ENCODE assay signal across 13 cellular contexts in the genomic region with DNA sequence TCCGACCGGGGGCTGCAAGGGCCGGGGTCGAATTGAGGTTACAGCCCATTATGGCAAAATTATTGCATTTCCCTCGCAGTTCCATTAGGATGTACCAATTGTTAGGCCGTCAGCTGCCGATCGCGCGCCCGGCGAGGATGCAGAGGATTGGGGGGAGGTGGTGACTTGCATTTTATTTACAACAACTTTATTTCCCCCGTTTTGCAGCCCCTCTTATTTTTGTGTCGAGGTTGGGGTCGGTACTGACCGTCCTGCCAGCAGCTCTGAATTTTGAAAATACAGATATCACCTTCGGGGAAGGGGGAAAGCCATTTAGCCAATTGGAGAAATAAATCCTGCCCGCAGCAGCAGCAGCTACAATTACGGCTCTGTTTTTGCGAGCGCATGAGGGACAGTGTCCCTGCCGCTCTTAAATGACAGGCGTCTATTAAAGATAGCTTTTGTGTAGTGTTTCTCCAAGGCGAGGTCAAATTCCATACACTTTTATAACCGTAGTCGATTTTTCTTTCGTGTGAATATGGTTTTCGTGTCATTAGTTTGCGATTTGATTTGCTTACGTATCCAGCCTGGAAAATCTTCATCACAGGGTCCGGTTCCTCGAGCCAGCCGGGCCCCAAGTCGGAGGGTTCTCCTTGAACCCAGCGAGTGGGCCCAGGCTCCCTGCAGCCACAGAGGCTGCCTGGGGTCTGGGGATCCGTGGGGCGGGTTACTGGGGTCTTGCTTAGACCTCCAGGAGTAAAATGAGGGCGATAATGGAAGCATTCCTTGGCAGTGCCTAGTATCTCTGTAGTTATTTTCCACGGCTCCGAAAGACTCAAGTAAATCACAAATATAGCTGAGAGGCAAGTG. TPM values are rescaled to one million over a fixed set of nuclear protein-coding genes. Genes with fewer than 3 reads are reported as not detected.
DNase-seq lines count a peak whose midpoint lies in the region; ATAC-seq, FAIRE-seq and TF ChIP-seq lines count a peak whose summit lies in the region.
"Had no signal": no experiment of that assay in that cellular context is flagged by ENCODE, and none has a peak within 500 bp of the region (broad histone marks: within the 10 kb centered on the region; RNA-seq: fewer than 3 reads in every experiment).

No MANE protein-coding gene starts in this region.

- POLR2A ChIA-PET in A673 (lab: Charles Lee; ENCODE audit: low non-redundant PET) (no interaction called here), endothelial cell of umbilical vein (lab: Charles Lee) (interaction anchor here (0.7 to 1.5 kb wide), 4 partner anchors 14 to 45 kb away, joined by 3 read pairs; partner anchors contain the start of gene HOXA9)

- DNase-seq in A673 (ENCODE audit: low spot score) (no peak), endothelial cell of umbilical vein (ENCODE audit: low read depth, low spot score) (no peak), nephron progenitor cell (no peak), NCI-H748 treated with DMSO at 0.1 percent for 48 hours (lab: John Stamatoyannopoulos, UW) (no peak)
- DNase-seq in activated CD4-positive, CD25-positive, alpha-beta regulatory T cell (lab: John Stamatoyannopoulos, UW): no peak
- DNase-seq: activated CD4-positive, alpha-beta memory T cell treated with anti-CD3 and anti-CD28 coated beads for 36 hours; AML-193; GDM1; NCI-H345 had no signal

- H3K4me1 Mint-ChIP-seq in nephron progenitor cell: peaks cover 51% of the 10 kb centered on the region

- no peaks in the 10 kb centered on the region for H3K79me2 ChIP-seq in KMS-11 (ENCODE audit: insufficient read depth, low read depth)
- peaks cover 97% of the 10 kb centered on the region for H3K79me2 ChIP-seq in endothelial cell of umbilical vein (ENCODE audit: control insufficient read depth, insufficient read depth, low read length)

- dilution Hi-C loops in endothelial cell of umbilical vein (cut with MboI; ENCODE audit: extremely low pct_ligation_motif_present, low sequenced_read_pairs): no loop called here

- H2AFZ ChIP-seq in KMS-11 (ENCODE audit: low read depth) (peak overlapping the region; percentile 80), endothelial cell of umbilical vein (ENCODE audit: low read depth, low read length) (no peak overlapping the region)

- 0 out of 2 replicates have a peak, but pooled peaks have one; percentile 3 for TF ChIP-seq CTCF in A673 (conservative IDR thresholded peaks at IDR 0.05; ENCODE audit: low read depth, low read length)
- TF ChIP-seq CTCF in KMS-11 (conservative IDR thresholded peaks at IDR 0.05; ENCODE audit: low read depth, low read length): peak; percentile 36
- TF ChIP-seq CTCF in endothelial cell of umbilical vein (IDR thresholded peaks at IDR 0.05; ENCODE audit: extremely low read depth in 1 of 2, insufficient read depth in 1 of 2, low read depth in 1 of 2, low read length in 2 of 2): no peak
- peak; percentile 6 for TF ChIP-seq CTCF in nephron progenitor cell (IDR thresholded peaks at IDR 0.05)

- TF ChIP-seq POLR2A in endothelial cell of umbilical vein (IDR thresholded peaks at IDR 0.05; ENCODE audit: low read depth, low read length): no peak

- peaks cover 18% of the 10 kb centered on the region for H3K4me1 ChIP-seq in A673 (ENCODE audit: insufficient read depth, low read length, poor library complexity, severe bottlenecking)
- H3K4me1 ChIP-seq in KMS-11 (ENCODE audit: low read depth, poor library complexity, severe bottlenecking): peaks cover 2% of the 10 kb centered on the region
- H3K4me1 ChIP-seq in endothelial cell of umbilical vein (ENCODE audit: control insufficient read depth, extremely low read depth, insufficient read depth, low read length): peaks cover 73% of the 10 kb centered on the region

- peaks cover 17% of the 10 kb centered on the region for H3K27me3 Mint-ChIP-seq in nephron progenitor cell (ENCODE audit: low read depth, poor library complexity)

- peak overlapping the region; percentile 97 for H3K4me3 Mint-ChIP-seq in nephron progenitor cell
- H3K4me3 Mint-ChIP-seq: activated CD4-positive, alpha-beta memory T cell treated with anti-CD3 and anti-CD28 coated beads for 36 hours had no signal

- no peaks in the 10 kb centered on the region for H3K9me3 Mint-ChIP-seq in nephron progenitor cell
- H3K9me3 Mint-ChIP-seq: activated CD4-positive, alpha-beta memory T cell treated with anti-CD3 and anti-CD28 coated beads for 36 hours had no signal

- H3K36me3 Mint-ChIP-seq in nephron progenitor cell (ENCODE audit: low read depth): peaks cover 92% of the 10 kb centered on the region
- H3K36me3 Mint-ChIP-seq: activated CD4-positive, alpha-beta memory T cell treated with anti-CD3 and anti-CD28 coated beads for 36 hours had no signal

- FAIRE-seq in endothelial cell of umbilical vein (lab: Jason Lieb, UNC): no peak
- FAIRE-seq: endometrium had no signal

- H3K9ac ChIP-seq in KMS-11: no peak overlapping the region
- H3K9ac ChIP-seq in endothelial cell of umbilical vein (replicated peaks; ENCODE audit: extremely low read depth, insufficient read depth, low read length): peak overlapping the region; percentile 47

- H3K27me3 ChIP-seq in A673 (replicated peaks; ENCODE audit: insufficient read depth, low read depth, low read length, poor library complexity) (peaks cover 100% of the 10 kb centered on the region), KMS-11 (ENCODE audit: insufficient read depth, low read depth) (no peaks in the 10 kb centered on the region), endothelial cell of umbilical vein (ENCODE audit: control insufficient read depth in 2 of 2, insufficient read depth in 2 of 2, low read length in 2 of 2) (no peaks in the 10 kb centered on the region)

- CTCF ChIA-PET in A673 (lab: Charles Lee): interaction anchor here (1.6 kb wide), 1 partner anchor 17 kb away, joined by 5 read pairs; no protein-coding TSS in a partner anchor
- CTCF ChIA-PET in endothelial cell of umbilical vein (lab: Charles Lee): interaction anchor here (0.7 to 7.0 kb wide), 35 partner anchors 8 to 1251 kb away, joined by 3 to 72 read pairs (median 6); partner anchors contain the start of genes HOXA3, HOXA4 and HOXA7

- H3K4me3 ChIP-seq in A673 (ENCODE audit: low read depth, low read length, poor library complexity, severe bottlenecking) (peak overlapping the region; percentile 30), KMS-11 (IDR thresholded peaks at IDR 0.05; ENCODE audit: insufficient read depth, low read depth, low read length) (no peak overlapping the region), endothelial cell of umbilical vein (replicated peaks in 1 of 3; ENCODE audit: insufficient read depth in 1 of 3, low read depth in 1 of 3, low read length in 3 of 3) (peak overlapping the region; percentile 5 to 23 (median 13))

- H4K20me1 ChIP-seq in KMS-11 (ENCODE audit: insufficient read depth) (no peaks in the 10 kb centered on the region), endothelial cell of umbilical vein (replicated peaks; ENCODE audit: control insufficient read depth, extremely low read depth, insufficient read depth, low read length) (no peaks in the 10 kb centered on the region)

- H3K27ac ChIP-seq in A673 (ENCODE audit: low read depth, low read length, poor library complexity, severe bottlenecking) (no peak overlapping the region), KMS-11 (no peak overlapping the region), endothelial cell of umbilical vein (ENCODE audit: insufficient read depth, low read depth, low read length) (peak overlapping the region; percentile 64)

- peak overlapping the region; percentile 99 for H3K27ac Mint-ChIP-seq in nephron progenitor cell
- H3K27ac Mint-ChIP-seq: activated CD4-positive, alpha-beta memory T cell treated with anti-CD3 and anti-CD28 coated beads for 36 hours had no signal

- no peaks in the 10 kb centered on the region for H3K9me1 ChIP-seq in endothelial cell of umbilical vein (replicated peaks; ENCODE audit: control insufficient read depth, extremely low read depth, insufficient read depth, low read length)

- H3K36me3 ChIP-seq in A673 (ENCODE audit: insufficient read depth, low read length, poor library complexity, severe bottlenecking): no peaks in the 10 kb centered on the region
- no peaks in the 10 kb centered on the region for H3K36me3 ChIP-seq in KMS-11 (ENCODE audit: insufficient read depth)
- peaks cover 0 to 19% of the 10 kb centered on the region in 2 experiments for H3K36me3 ChIP-seq in endothelial cell of umbilical vein (ENCODE audit: control insufficient read depth in 2 of 2, extremely low read depth in 1 of 2, insufficient read depth in 2 of 2, low read length in 2 of 2)

- no peak overlapping the region for H3K4me2 ChIP-seq in KMS-11
- peak overlapping the region; percentile 76 for H3K4me2 ChIP-seq in endothelial cell of umbilical vein (ENCODE audit: insufficient read depth, low read length)

- H3K9me3 ChIP-seq in A673 (ENCODE audit: low read depth, low read length, poor library complexity, severe bottlenecking): no peaks in the 10 kb centered on the region
- no peaks in the 10 kb centered on the region for H3K9me3 ChIP-seq in endothelial cell of umbilical vein (replicated peaks; ENCODE audit: control insufficient read depth, insufficient read depth, low read length)

- no peak for ATAC-seq in HG02981 (IDR thresholded peaks at IDR 0.05; ENCODE audit: unreplicated experiment)
- no peak for ATAC-seq in HG03097 (IDR thresholded peaks at IDR 0.05; ENCODE audit: low FRiP score, unreplicated experiment)

- BruUV-seq in A673 (replicated peaks; lab: Mats Ljungman, UMichigan) (no TSS peak), endothelial cell of umbilical vein (replicated peaks; lab: Mats Ljungman, UMichigan) (no TSS peak)

- intact Hi-C loops in A673 (cut with micrococcal nuclease; ENCODE audit: unreplicated experiment): loop anchor here (5.0 kb wide), 1 partner anchor 1272 kb away; no protein-coding TSS in a partner anchor
- intact Hi-C loops in endothelial cell of umbilical vein (cut with micrococcal nuclease): loop anchor here (1.0 to 5.0 kb wide), 7 partner anchors 17 to 1287 kb away; partner anchors contain the start of gene HOXA9

RNA-seq across cellular contexts. Expression of gene HOXA5, which starts 0.7 kb away (rescaled TPM):
- total RNA-seq in A673 (2021) (not detected in 2 replicates), endothelial cell of umbilical vein (18.8 and 21.4 TPM in 2 replicates)
- polyA plus RNA-seq in endothelial cell of umbilical vein: 18.6 and 22.1 TPM in 2 replicates
- polyA plus RNA-seq in endothelial cell of umbilical vein (2011; cell fraction: cytosol; rRNA removed): 15.7 and 18.5 TPM in 2 replicates
- 29.1 and 32.2 TPM in 2 replicates for polyA plus RNA-seq in endothelial cell of umbilical vein (2011; cell fraction: nucleus; rRNA removed)
- polyA plus RNA-seq in endothelial cell of umbilical vein (2012): 19.5 and 28.4 TPM in 2 replicates
- 12.0 and 16.8 TPM in 2 replicates for polyA minus RNA-seq in endothelial cell of umbilical vein
- 1.3 TPM for polyA minus RNA-seq in endothelial cell of umbilical vein (2011; cell fraction: cytosol; rRNA and poly(A)+ RNA removed)
- polyA minus RNA-seq in endothelial cell of umbilical vein (2011; cell fraction: nucleus; rRNA and poly(A)+ RNA removed): 10.0 and 11.6 TPM in 2 replicates
- total RNA-seq: activated CD4-positive, alpha-beta memory T cell treated with anti-CD3 and anti-CD28 coated beads for 36 hours had no signal

RNA-seq across cellular contexts. Expression of gene HOXA6, which starts 3.4 kb away (rescaled TPM):
- total RNA-seq in A673 (2021) (not detected in 2 replicates), endothelial cell of umbilical vein (17.9 and 20.7 TPM in 2 replicates)
- polyA plus RNA-seq in endothelial cell of umbilical vein: 7.8 and 10.0 TPM in 2 replicates
- polyA plus RNA-seq in endothelial cell of umbilical vein (2011; cell fraction: cytosol; rRNA removed): 5.0 and 6.7 TPM in 2 replicates
- 15.6 and 19.9 TPM in 2 replicates for polyA plus RNA-seq in endothelial cell of umbilical vein (2011; cell fraction: nucleus; rRNA removed)
- 6.1 and 6.2 TPM in 2 replicates for polyA plus RNA-seq in endothelial cell of umbilical vein (2012)
- polyA minus RNA-seq in endothelial cell of umbilical vein: 6.1 and 6.7 TPM in 2 replicates
- not detected for polyA minus RNA-seq in endothelial cell of umbilical vein (2011; cell fraction: cytosol; rRNA and poly(A)+ RNA removed)
- polyA minus RNA-seq in endothelial cell of umbilical vein (2011; cell fraction: nucleus; rRNA and poly(A)+ RNA removed): 8.4 and 18.0 TPM in 2 replicates
- total RNA-seq: activated CD4-positive, alpha-beta memory T cell treated with anti-CD3 and anti-CD28 coated beads for 36 hours had no signal

RNA-seq across cellular contexts. Expression of gene HOXA3, which starts 8.2 kb away (rescaled TPM):
- not detected in 2 replicates for total RNA-seq in A673 (2021)
- 12.0 and 14.0 TPM in 2 replicates for total RNA-seq in endothelial cell of umbilical vein
- polyA plus RNA-seq in endothelial cell of umbilical vein: 4.2 and 4.7 TPM in 2 replicates
- 1.5 and 2.4 TPM in 2 replicates for polyA plus RNA-seq in endothelial cell of umbilical vein (2011; cell fraction: cytosol; rRNA removed)
- polyA plus RNA-seq in endothelial cell of umbilical vein (2011; cell fraction: nucleus; rRNA removed): 14.0 and 14.1 TPM in 2 replicates
- 4.6 and 5.6 TPM in 2 replicates for polyA plus RNA-seq in endothelial cell of umbilical vein (2012)
- 1.6 and 2.0 TPM in 2 replicates for polyA minus RNA-seq in endothelial cell of umbilical vein
- polyA minus RNA-seq in endothelial cell of umbilical vein (2011; cell fraction: cytosol; rRNA and poly(A)+ RNA removed): not detected
- 7.1 and 20.1 TPM in 2 replicates for polyA minus RNA-seq in endothelial cell of umbilical vein (2011; cell fraction: nucleus; rRNA and poly(A)+ RNA removed)
- total RNA-seq: activated CD4-positive, alpha-beta memory T cell treated with anti-CD3 and anti-CD28 coated beads for 36 hours had no signal

RNA-seq across cellular contexts. Expression of gene HOXA7, which starts 12.3 kb away (rescaled TPM):
- total RNA-seq in A673 (2021): 0.56 and 1.5 TPM in 2 replicates
- 15.6 and 18.5 TPM in 2 replicates for total RNA-seq in endothelial cell of umbilical vein
- 16.9 and 18.1 TPM in 2 replicates for polyA plus RNA-seq in endothelial cell of umbilical vein
- polyA plus RNA-seq in endothelial cell of umbilical vein (2011; cell fraction: cytosol; rRNA removed): 13.0 and 13.8 TPM in 2 replicates
- 5.6 and 8.3 TPM in 2 replicates for polyA plus RNA-seq in endothelial cell of umbilical vein (2011; cell fraction: nucleus; rRNA removed)
- 13.9 and 16.0 TPM in 2 replicates for polyA plus RNA-seq in endothelial cell of umbilical vein (2012)
- polyA minus RNA-seq in endothelial cell of umbilical vein: 8.6 and 9.4 TPM in 2 replicates
- 5.9 TPM for polyA minus RNA-seq in endothelial cell of umbilical vein (2011; cell fraction: cytosol; rRNA and poly(A)+ RNA removed)
- polyA minus RNA-seq in endothelial cell of umbilical vein (2011; cell fraction: nucleus; rRNA and poly(A)+ RNA removed): 3.8 and 4.1 TPM in 2 replicates
- total RNA-seq: activated CD4-positive, alpha-beta memory T cell treated with anti-CD3 and anti-CD28 coated beads for 36 hours had no signal

RNA-seq across cellular contexts. Expression of gene HOXA4, which starts 13.6 kb away (rescaled TPM):
- total RNA-seq in A673 (2021): not detected in 2 replicates
- 7.5 and 8.1 TPM in 2 replicates for total RNA-seq in endothelial cell of umbilical vein
- 4.9 and 5.8 TPM in 2 replicates for polyA plus RNA-seq in endothelial cell of umbilical vein
- 5.1 and 5.7 TPM in 2 replicates for polyA plus RNA-seq in endothelial cell of umbilical vein (2011; cell fraction: cytosol; rRNA removed)
- polyA plus RNA-seq in endothelial cell of umbilical vein (2011; cell fraction: nucleus; rRNA removed): 16.7 and 22.7 TPM in 2 replicates
- 10.9 and 15.8 TPM in 2 replicates for polyA plus RNA-seq in endothelial cell of umbilical vein (2012)
- polyA minus RNA-seq in endothelial cell of umbilical vein: 2.7 TPM in 2 replicates
- not detected for polyA minus RNA-seq in endothelial cell of umbilical vein (2011; cell fraction: cytosol; rRNA and poly(A)+ RNA removed)
- 6.6 and 7.0 TPM in 2 replicates for polyA minus RNA-seq in endothelial cell of umbilical vein (2011; cell fraction: nucleus; rRNA and poly(A)+ RNA removed)
- total RNA-seq: activated CD4-positive, alpha-beta memory T cell treated with anti-CD3 and anti-CD28 coated beads for 36 hours had no signal

Comparison
In these comparisons a context has a peak if more than half of its experiments do, and no peak if none do; other contexts are left out.
1. CTCF ChIP-seq: peak in A673 (single experiment), KMS-11 (single experiment) and nephron progenitor cell (single experiment); none in endothelial cell of umbilical vein (0 of 2).
2. RNA of gene HOXA5, which starts 0.7 kb away (total RNA-seq): 18.8 to 21.4 TPM in endothelial cell of umbilical vein; not detected in A673; every median in the first group is over 10 times any median in the second.
3. RNA of gene HOXA6, which starts 3.4 kb away (total RNA-seq): 17.9 to 20.7 TPM in endothelial cell of umbilical vein; not detected in A673; every median in the first group is over 10 times any median in the second.
4. RNA of gene HOXA3, which starts 8.2 kb away (total RNA-seq): 12.0 to 14.0 TPM in endothelial cell of umbilical vein; not detected in A673; every median in the first group is over 10 times any median in the second.